ENCODE assay signal across 37 cellular contexts in genomic region chr18:1191341-1191740, GRCh38.
"Had no signal": no experiment of that assay in that cellular context is flagged by ENCODE, and none has a peak within 500 bp of the region (broad histone marks: within the 10 kb centered on the region; RNA-seq: fewer than 3 reads in every experiment).

No MANE protein-coding gene starts in this region.

- FAIRE-seq: astrocyte, TTC549 had no signal

- DNase-seq: activated CD4-positive, alpha-beta memory T cell treated with anti-CD3 and anti-CD28 coated beads, Interleukin-2, amount 10 ng/mL, durations not matched to agents 7 days and 5 days; activated CD4-positive, alpha-beta T cell treated with anti-CD3 and anti-CD28 coated beads for 1 hour; activated CD4-positive, alpha-beta T cell treated with anti-CD3 and anti-CD28 coated beads for 36 hours; activated CD4-positive, alpha-beta T cell treated with anti-CD3 and anti-CD28 coated beads for 48 hours; activated CD4-positive, alpha-beta T cell treated with anti-CD3 and anti-CD28 coated beads, Interleukin-2, amount 10 ng/mL, durations not matched to agents 7 days and 5 days; activated CD4-positive, alpha-beta T cell treated with anti-CD3 and anti-CD28 coated beads, Interleukin-2, amount 50 U/mL, for 48 hours; activated CD4-positive, CD25-positive, alpha-beta regulatory T cell; activated CD8-positive, alpha-beta memory T cell treated with anti-CD3 and anti-CD28 coated beads for 24 hours; activated CD8-positive, alpha-beta memory T cell treated with anti-CD3 and anti-CD28 coated beads, Interleukin-2, amount 10 ng/mL, durations not matched to agents 7 days and 5 days; activated CD8-positive, alpha-beta memory T cell treated with anti-CD3 and anti-CD28 coated beads, Interleukin-2, amount 50 U/mL, for 48 hours; activated CD8-positive, alpha-beta T cell treated with anti-CD3 and anti-CD28 coated beads, Interleukin-2, amount 10 ng/mL, durations not matched to agents 7 days and 5 days; activated effector memory CD4-positive, alpha-beta T cell treated with anti-CD3 and anti-CD28 coated beads, Interleukin-2, amount 50 U/mL, for 16 hours; activated gamma-delta T cell treated with Interleukin-2 at 50 U/mL for 16 hours; activated naive CD4-positive, alpha-beta T cell treated with anti-CD3 and anti-CD28 coated beads, Interleukin-2, amount 50 U/mL, for 16 hours; activated naive CD4-positive, alpha-beta T cell treated with Interleukin-2 at 50 U/mL for 16 hours; activated naive CD8-positive, alpha-beta T cell treated with anti-CD3 and anti-CD28 coated beads for 36 hours; activated T-cell treated with anti-CD3 and anti-CD28 coated beads, Interleukin-2, amount 50 U/mL, for 24 hours; activated T-cell treated with anti-CD3 and anti-CD28 coated beads, Interleukin-2, amount 50 U/mL, for 48 hours; adrenal gland; amniotic stem cell; aorta; body of pancreas; brain microvascular endothelial cell; cerebellar nuclear complex; T-helper 1 cell; T-helper 2 cell; T-helper 9 cell; WERI-Rb-1 had no signal

- ATAC-seq: activated CD4-positive, alpha-beta T cell treated with anti-CD3 and anti-CD28 coated beads for 36 hours; activated CD4-positive, CD25-positive, alpha-beta regulatory T cell treated with anti-CD3 and anti-CD28 coated beads, Interleukin-2, amount 50 U/mL, for 24 hours; activated CD8-positive, alpha-beta memory T cell treated with anti-CD3 and anti-CD28 coated beads, Interleukin-2, amount 10 ng/mL, durations not matched to agents 7 days and 5 days; activated CD8-positive, alpha-beta T cell treated with anti-CD3 and anti-CD28 coated beads, Interleukin-2, amount 10 ng/mL, durations not matched to agents 7 days and 5 days; activated naive CD4-positive, alpha-beta T cell treated with anti-CD3 and anti-CD28 coated beads, Interleukin-2, amount 50 U/mL, for 72 hours; body of pancreas; WTC11 had no signal

- H3K4me1 Mint-ChIP-seq: activated CD4-positive, alpha-beta memory T cell treated with anti-CD3 and anti-CD28 coated beads, Interleukin-2, amount 10 ng/mL, durations not matched to agents 7 days and 5 days; activated CD4-positive, alpha-beta T cell treated with anti-CD3 and anti-CD28 coated beads for 36 hours; activated CD4-positive, alpha-beta T cell treated with anti-CD3 and anti-CD28 coated beads, Interleukin-2, amount 10 ng/mL, durations not matched to agents 7 days and 5 days; activated CD8-positive, alpha-beta memory T cell treated with anti-CD3 and anti-CD28 coated beads, Interleukin-2, amount 10 ng/mL, durations not matched to agents 7 days and 5 days; activated naive CD8-positive, alpha-beta T cell treated with anti-CD3 and anti-CD28 coated beads for 36 hours; central memory CD8-positive, alpha-beta T cell; WTC11 had no signal

- H3K4me3 Mint-ChIP-seq: activated CD4-positive, alpha-beta memory T cell treated with anti-CD3 and anti-CD28 coated beads, Interleukin-2, amount 10 ng/mL, durations not matched to agents 7 days and 5 days; activated CD4-positive, alpha-beta T cell treated with anti-CD3 and anti-CD28 coated beads for 36 hours; activated CD4-positive, alpha-beta T cell treated with anti-CD3 and anti-CD28 coated beads, Interleukin-2, amount 10 ng/mL, durations not matched to agents 7 days and 5 days; activated CD8-positive, alpha-beta memory T cell treated with anti-CD3 and anti-CD28 coated beads, Interleukin-2, amount 10 ng/mL, durations not matched to agents 7 days and 5 days; activated CD8-positive, alpha-beta T cell treated with anti-CD3 and anti-CD28 coated beads, Interleukin-2, amount 10 ng/mL, durations not matched to agents 7 days and 5 days; activated naive CD8-positive, alpha-beta T cell treated with anti-CD3 and anti-CD28 coated beads for 36 hours; activated T-cell treated with anti-CD3 and anti-CD28 coated beads, Interleukin-2, amount 50 U/mL, for 24 hours; central memory CD8-positive, alpha-beta T cell; T-helper 1 cell treated with Interleukin-12 subunit alpha and Interleukin-12 subunit beta and Interleukin-4 antibody, amounts not matched to agents 30 μg/mL and 1 μg/mL, for 36 hours; T-helper 2 cell treated with Interferon-gamma antibody and Interleukin-4, amounts not matched to agents 5 μg/mL and 100 μg/mL, for 36 hours; WTC11 had no signal

- H3K27me3 ChIP-seq: adrenal gland, body of pancreas, brain microvascular endothelial cell, breast epithelium had no signal

- H3K4me3 ChIP-seq: adrenal gland, body of pancreas, breast epithelium had no signal

- H3K36me3 Mint-ChIP-seq: activated CD8-positive, alpha-beta memory T cell treated with anti-CD3 and anti-CD28 coated beads, Interleukin-2, amount 10 ng/mL, durations not matched to agents 7 days and 5 days; activated naive CD4-positive, alpha-beta T cell treated with anti-CD3 and anti-CD28 coated beads, Interleukin-2, amount 50 U/mL, for 72 hours; activated naive CD8-positive, alpha-beta T cell treated with anti-CD3 and anti-CD28 coated beads for 36 hours had no signal

- H3K36me3 ChIP-seq: adrenal gland, brain microvascular endothelial cell, breast epithelium, WERI-Rb-1 had no signal

- H3K27ac Mint-ChIP-seq: activated CD4-positive, alpha-beta memory T cell treated with anti-CD3 and anti-CD28 coated beads, Interleukin-2, amount 10 ng/mL, durations not matched to agents 7 days and 5 days; activated CD4-positive, alpha-beta T cell treated with anti-CD3 and anti-CD28 coated beads for 36 hours; activated CD4-positive, alpha-beta T cell treated with anti-CD3 and anti-CD28 coated beads, Interleukin-2, amount 10 ng/mL, durations not matched to agents 7 days and 5 days; activated CD8-positive, alpha-beta memory T cell treated with anti-CD3 and anti-CD28 coated beads, Interleukin-2, amount 10 ng/mL, durations not matched to agents 7 days and 5 days; activated CD8-positive, alpha-beta T cell treated with anti-CD3 and anti-CD28 coated beads, Interleukin-2, amount 10 ng/mL, durations not matched to agents 7 days and 5 days; activated naive CD4-positive, alpha-beta T cell treated with anti-CD3 and anti-CD28 coated beads, Interleukin-2, amount 50 U/mL, for 72 hours; activated naive CD8-positive, alpha-beta T cell treated with anti-CD3 and anti-CD28 coated beads for 36 hours; activated T-cell treated with anti-CD3 and anti-CD28 coated beads, Interleukin-2, amount 50 U/mL, for 24 hours; T-helper 1 cell treated with Interleukin-12 subunit alpha and Interleukin-12 subunit beta and Interleukin-4 antibody, amounts not matched to agents 30 μg/mL and 1 μg/mL, for 36 hours; T-helper 2 cell treated with Interferon-gamma antibody and Interleukin-4, amounts not matched to agents 5 μg/mL and 100 μg/mL, for 36 hours; WTC11 had no signal

- H3K27me3 Mint-ChIP-seq: activated CD4-positive, alpha-beta memory T cell treated with anti-CD3 and anti-CD28 coated beads, Interleukin-2, amount 10 ng/mL, durations not matched to agents 7 days and 5 days; activated CD4-positive, alpha-beta T cell treated with anti-CD3 and anti-CD28 coated beads for 36 hours; activated CD4-positive, alpha-beta T cell treated with anti-CD3 and anti-CD28 coated beads, Interleukin-2, amount 10 ng/mL, durations not matched to agents 7 days and 5 days; activated CD8-positive, alpha-beta memory T cell treated with anti-CD3 and anti-CD28 coated beads, Interleukin-2, amount 10 ng/mL, durations not matched to agents 7 days and 5 days; activated naive CD8-positive, alpha-beta T cell treated with anti-CD3 and anti-CD28 coated beads for 36 hours; activated T-cell treated with anti-CD3 and anti-CD28 coated beads, Interleukin-2, amount 50 U/mL, for 24 hours; central memory CD8-positive, alpha-beta T cell had no signal

- H3K27ac ChIP-seq: adrenal gland, body of pancreas, brain microvascular endothelial cell, breast epithelium, WERI-Rb-1 had no signal

- H3K4me1 ChIP-seq: adrenal gland, body of pancreas, breast epithelium had no signal

- H3K9me3 ChIP-seq: adrenal gland, body of pancreas had no signal
